In genomic region chr22:42077486-42078125, GRCh38 we compare ENCODE assay signal across 9 cellular contexts. TPM values are rescaled to one million over a fixed set of nuclear protein-coding genes. Genes with fewer than 3 reads are reported as not detected.
DNase-seq lines count a peak whose midpoint lies in the region; TF ChIP-seq lines count a peak whose summit lies in the region.
"Had no signal": no experiment of that assay in that cellular context is flagged by ENCODE, and none has a peak within 500 bp of the region (broad histone marks: within the 10 kb centered on the region; RNA-seq: fewer than 3 reads in every experiment).

No MANE protein-coding gene starts in this region.

- peak overlapping the region; percentile 99 for H3K27ac ChIP-seq in muscle layer of duodenum (ENCODE audit: low read length)
- H3K27ac ChIP-seq in tibial nerve, result peak overlapping the region in 3 of 4 donors; percentile 97 to 99 (median 98)
- H3K27ac ChIP-seq: SJCRH30 had no signal

- TF ChIP-seq CTCF in brain (conservative IDR thresholded peaks at IDR 0.05) (no peak), tibial nerve (IDR thresholded peaks at IDR 0.05) (no peak), Calu3 (IDR thresholded peaks at IDR 0.05; ENCODE audit: unreplicated experiment) (no peak), GM10266 (IDR thresholded peaks at IDR 0.05; ENCODE audit: control insufficient read depth, insufficient read depth, low read depth, missing control alignments) (no peak)

- TF ChIP-seq POLR2A in tibial nerve (IDR thresholded peaks at IDR 0.05), result no peak

- CTCF ChIA-PET in activated CD4-positive, alpha-beta T cell treated with anti-CD3 and anti-CD28 coated beads, Interleukin-2, amount 10 ng/mL, durations not matched to agents 7 days and 5 days (lab: Charles Lee), result interaction anchor here (2.6 to 6.2 kb wide), 2 partner anchors 8 to 13 kb away, joined by 10 to 50 read pairs; partner anchors contain the start of genes NAGA and NDUFA6
- CTCF ChIA-PET in Calu3 (lab: Charles Lee), result interaction anchor here (3.1 kb wide), 1 partner anchor 13 kb away, joined by 17 read pairs; the partner anchor contains the start of gene NDUFA6

- H3K36me3 ChIP-seq in muscle layer of duodenum (ENCODE audit: control insufficient read depth in 1 of 2, insufficient read depth in 2 of 2, low read length in 2 of 2) (peaks cover 3 to 30% of the 10 kb centered on the region in 2 donors), tibial nerve (peaks cover 0 to 33% (median 0%) of the 10 kb centered on the region in 3 donors)
- H3K36me3 ChIP-seq: SJCRH30 had no signal

- no peak overlapping the region for H3K4me3 Mint-ChIP-seq in activated CD4-positive, alpha-beta T cell treated with anti-CD3 and anti-CD28 coated beads, Interleukin-2, amount 10 ng/mL, durations not matched to agents 7 days and 5 days
- H3K4me3 Mint-ChIP-seq in brain, result peak overlapping the region in 1 of 5 experiments; percentile 34
- H3K4me3 Mint-ChIP-seq in Calu3 (ENCODE audit: low read depth, unreplicated experiment), result no peak overlapping the region

- no peaks in the 10 kb centered on the region for H3K27me3 ChIP-seq in muscle layer of duodenum (ENCODE audit: low read depth, low read length)
- no peaks in the 10 kb centered on the region for H3K27me3 ChIP-seq in tibial nerve
- H3K27me3 ChIP-seq: SJCRH30 had no signal

- TF ChIP-seq EP300 in tibial nerve (IDR thresholded peaks at IDR 0.05), result no peak

- peaks cover 42% of the 10 kb centered on the region for H3K4me1 Mint-ChIP-seq in activated CD4-positive, alpha-beta T cell treated with anti-CD3 and anti-CD28 coated beads, Interleukin-2, amount 10 ng/mL, durations not matched to agents 7 days and 5 days
- H3K4me1 Mint-ChIP-seq in brain (peaks cover 56% of the 10 kb centered on the region), Calu3 (ENCODE audit: low read depth, unreplicated experiment) (no peaks in the 10 kb centered on the region)

- intact Hi-C loops in Calu3 (cut with micrococcal nuclease; ENCODE audit: unreplicated experiment), result no loop called here

- H3K9me3 Mint-ChIP-seq in activated CD4-positive, alpha-beta T cell treated with anti-CD3 and anti-CD28 coated beads, Interleukin-2, amount 10 ng/mL, durations not matched to agents 7 days and 5 days, result no peaks in the 10 kb centered on the region
- H3K9me3 Mint-ChIP-seq in brain (peaks cover 0 to 4% (median 0%) of the 10 kb centered on the region in 5 experiments), Calu3 (ENCODE audit: low read depth, unreplicated experiment) (no peaks in the 10 kb centered on the region)

- peaks cover 13% of the 10 kb centered on the region for H3K36me3 Mint-ChIP-seq in activated CD4-positive, alpha-beta T cell treated with anti-CD3 and anti-CD28 coated beads, Interleukin-2, amount 10 ng/mL, durations not matched to agents 7 days and 5 days (ENCODE audit: low read depth)
- H3K36me3 Mint-ChIP-seq in brain (peaks cover 14% of the 10 kb centered on the region), Calu3 (ENCODE audit: insufficient read depth, unreplicated experiment) (peaks cover 25% of the 10 kb centered on the region)

- H3K27ac Mint-ChIP-seq in activated CD4-positive, alpha-beta T cell treated with anti-CD3 and anti-CD28 coated beads, Interleukin-2, amount 10 ng/mL, durations not matched to agents 7 days and 5 days, result peak overlapping the region; percentile 96
- H3K27ac Mint-ChIP-seq in brain, result peak overlapping the region in 4 of 5 experiments; percentile 38 to 99 (median 96)
- no peak overlapping the region for H3K27ac Mint-ChIP-seq in Calu3 (ENCODE audit: unreplicated experiment)

- H3K27me3 Mint-ChIP-seq in activated CD4-positive, alpha-beta T cell treated with anti-CD3 and anti-CD28 coated beads, Interleukin-2, amount 10 ng/mL, durations not matched to agents 7 days and 5 days, result no peaks in the 10 kb centered on the region
- no peaks in the 10 kb centered on the region for H3K27me3 Mint-ChIP-seq in brain
- no peaks in the 10 kb centered on the region for H3K27me3 Mint-ChIP-seq in Calu3 (ENCODE audit: unreplicated experiment)

- DNase-seq in activated CD4-positive, alpha-beta T cell treated with anti-CD3 and anti-CD28 coated beads, Interleukin-2, amount 10 ng/mL, durations not matched to agents 7 days and 5 days, result no peak
- no peak for DNase-seq in activated CD4-positive, alpha-beta T cell treated with anti-CD3 and anti-CD28 coated beads for 4 hours
- no peak for DNase-seq in tibial nerve (ENCODE audit: low spot score in 2 of 2)
- DNase-seq in Calu3, result no peak
- DNase-seq in GM10266 (ENCODE audit: extremely low spot score), result no peak
- no peak for DNase-seq in inferior parietal cortex (ENCODE audit: extremely low spot score)
- DNase-seq: SJCRH30 had no signal

- H3K4me3 ChIP-seq in muscle layer of duodenum (ENCODE audit: low read depth in 1 of 2, low read length in 2 of 2), result no peak overlapping the region
- no peak overlapping the region for H3K4me3 ChIP-seq in tibial nerve

- H3K4me1 ChIP-seq in muscle layer of duodenum (ENCODE audit: control insufficient read depth in 1 of 2, insufficient read depth in 2 of 2, low read length in 2 of 2), result peaks cover 12 to 33% of the 10 kb centered on the region in 2 donors
- H3K4me1 ChIP-seq in tibial nerve, result peaks cover 0 to 68% (median 35%) of the 10 kb centered on the region in 4 donors

- H3K9me3 ChIP-seq in muscle layer of duodenum (ENCODE audit: control insufficient read depth in 1 of 2, low read length in 2 of 2), result no peaks in the 10 kb centered on the region
- no peaks in the 10 kb centered on the region for H3K9me3 ChIP-seq in tibial nerve
- H3K9me3 ChIP-seq: SJCRH30 had no signal

- POLR2A ChIA-PET in activated CD4-positive, alpha-beta T cell treated with anti-CD3 and anti-CD28 coated beads, Interleukin-2, amount 10 ng/mL, durations not matched to agents 7 days and 5 days (lab: Charles Lee), result no interaction called here

- BruUV-seq in Calu3 (replicated peaks; lab: Mats Ljungman, UMichigan), result no TSS peak

- WGBS in tibial nerve, 2 donors, result 89 to 92% methylated on average over 13 to 16 of the region's 21 CpGs

RNA-seq across cellular contexts. Expression of gene SMDT1, which starts 1.9 kb away (rescaled TPM):
- total RNA-seq in activated CD4-positive, alpha-beta T cell treated with anti-CD3 and anti-CD28 coated beads, Interleukin-2, amount 10 ng/mL, durations not matched to agents 7 days and 5 days, result 10 to 100 TPM; 62.4 to 95.6 TPM
- polyA plus RNA-seq in brain (ENCODE audit: insufficient read depth, low read depth, low replicate concordance), result 236 TPM
- total RNA-seq in tibial nerve (10 to 100 TPM; 14.1 to 61.8 (median 21.5) TPM), Calu3 (2022) (60.8 and 65.5 TPM in 2 replicates)

RNA-seq across cellular contexts. Expression of gene PHETA2, which starts 3.6 kb away (rescaled TPM):
- 1 to 10 TPM; 1.8 to 2.6 TPM for total RNA-seq in activated CD4-positive, alpha-beta T cell treated with anti-CD3 and anti-CD28 coated beads, Interleukin-2, amount 10 ng/mL, durations not matched to agents 7 days and 5 days
- 7.3 TPM for polyA plus RNA-seq in brain (ENCODE audit: insufficient read depth, low read depth, low replicate concordance)
- total RNA-seq in tibial nerve (10 to 100 TPM; 13.5 to 21.8 (median 16.0) TPM), Calu3 (2022) (1.3 and 1.5 TPM in 2 replicates)
- total RNA-seq: SJCRH30 had no signal

RNA-seq across cellular contexts. Expression of gene NAGA, which starts 7.0 kb away (rescaled TPM):
- total RNA-seq in activated CD4-positive, alpha-beta T cell treated with anti-CD3 and anti-CD28 coated beads, Interleukin-2, amount 10 ng/mL, durations not matched to agents 7 days and 5 days, result 10 to 100 TPM; 22.4 to 23.0 TPM
- 26.5 TPM for polyA plus RNA-seq in brain (ENCODE audit: insufficient read depth, low read depth, low replicate concordance)
- total RNA-seq in tibial nerve, result 10 to 100 TPM; 19.9 to 32.9 (median 30.0) TPM
- total RNA-seq in Calu3 (2022), result 24.3 and 27.2 TPM in 2 replicates

RNA-seq across cellular contexts. Expression of gene NDUFA6, which starts 13.0 kb away (rescaled TPM):
- 10 to 100 TPM; 85.9 to 89.8 TPM for total RNA-seq in activated CD4-positive, alpha-beta T cell treated with anti-CD3 and anti-CD28 coated beads, Interleukin-2, amount 10 ng/mL, durations not matched to agents 7 days and 5 days
- 73.4 TPM for polyA plus RNA-seq in brain (ENCODE audit: insufficient read depth, low read depth, low replicate concordance)
- 10 to 100 TPM; 28.2 to 54.6 (median 44.9) TPM for total RNA-seq in tibial nerve
- 61.6 and 68.0 TPM in 2 replicates for total RNA-seq in Calu3 (2022)

RNA-seq across cellular contexts. Expression of gene CYP2D6, which starts 53.0 kb away (rescaled TPM):
- 1 to 10 TPM; 5.0 to 6.6 TPM for total RNA-seq in activated CD4-positive, alpha-beta T cell treated with anti-CD3 and anti-CD28 coated beads, Interleukin-2, amount 10 ng/mL, durations not matched to agents 7 days and 5 days
- 0.27 TPM for polyA plus RNA-seq in brain (ENCODE audit: insufficient read depth, low read depth, low replicate concordance)
- total RNA-seq in tibial nerve, result 1 to 10 TPM in 1 of 4 donors, under 1 TPM in 3; 0.30 to 1.1 (median 0.61) TPM
- total RNA-seq in Calu3 (2022), result 9.3 and 10.7 TPM in 2 replicates
